19 cellular contexts compared by ENCODE assay signal in genomic region chr6:47159763-47160162, GRCh38.
"Had no signal": no experiment of that assay in that cellular context is flagged by ENCODE, and none has a peak within 500 bp of the region (broad histone marks: within the 10 kb centered on the region; RNA-seq: fewer than 3 reads in every experiment).

No MANE protein-coding gene starts in this region.

- H3K9me3 ChIP-seq: psoas muscle, spleen, tibial artery, upper lobe of left lung, uterus had no signal

- ATAC-seq: foreskin keratinocyte; left lobe of liver; naive thymus-derived CD4-positive, alpha-beta T cell; psoas muscle; sciatic nerve; stimulated activated memory B cell treated with anti-CD40 and anti-IgM and Interleukin-4, amounts not matched to agents 10 μg/mL and 1 μg/mL and 100 μg/mL, for 72 hours had no signal

- H3K27ac ChIP-seq: foreskin keratinocyte, parathyroid adenoma, psoas muscle, spleen, tibial artery, upper lobe of left lung, uterus had no signal

- H3K4me1 ChIP-seq: parathyroid adenoma, psoas muscle, tibial artery, upper lobe of left lung, uterus had no signal

- H2AFZ ChIP-seq: parathyroid adenoma had no signal

- H3K36me3 ChIP-seq: spleen, tibial artery, upper lobe of left lung, uterus had no signal

- DNase-seq: dermis blood vessel endothelial cell; foreskin keratinocyte; kidney glomerular epithelial cell; mammary epithelial cell; naive thymus-derived CD4-positive, alpha-beta T cell; nephron progenitor cell; psoas muscle; retina; spleen; stimulated activated CD4-positive, alpha-beta T cell treated with anti-CD3 and anti-CD28 coated beads, Interleukin-15, amount 100 ng/mL, for 24 hours; stimulated activated CD4-positive, alpha-beta T cell treated with anti-CD3 and anti-CD28 coated beads, Interleukin-1b, Interleukin-23, amount 100 ng/mL, for 48 hours; stimulated activated CD4-positive, alpha-beta T cell treated with anti-CD3 and anti-CD28 coated beads, Interleukin-4, amount 100 ng/mL, for 24 hours; tibial artery; upper lobe of left lung; uterus had no signal

- H3K27me3 ChIP-seq: foreskin keratinocyte, spleen, upper lobe of left lung, uterus had no signal

- H3K4me3 ChIP-seq: psoas muscle, spleen, tibial artery, upper lobe of left lung, uterus had no signal

- H3K79me2 ChIP-seq: parathyroid adenoma had no signal

- H3K9ac ChIP-seq: parathyroid adenoma had no signal
